8 cellular contexts compared by ENCODE assay signal in the genomic region with DNA sequence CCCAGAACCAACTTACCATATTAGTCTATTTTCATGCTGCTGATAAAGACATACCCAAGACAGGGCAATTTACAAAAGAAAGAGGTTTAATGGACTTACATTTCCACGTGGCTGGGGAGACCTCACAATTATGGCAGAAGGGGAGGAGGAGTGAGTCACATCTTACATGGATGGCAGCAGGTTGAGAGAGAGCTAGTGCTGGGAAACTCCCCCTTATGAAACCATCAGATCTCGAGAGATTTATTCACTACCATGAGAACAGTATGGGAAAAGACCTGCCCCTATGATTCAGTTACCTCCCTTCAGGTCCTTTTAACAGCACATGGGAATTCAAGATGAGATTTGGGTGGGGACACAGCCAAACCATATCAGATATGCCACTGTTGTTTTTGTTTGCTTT. TPM values are rescaled to one million over a fixed set of nuclear protein-coding genes. Genes with fewer than 3 reads are reported as not detected.
DNase-seq lines count a peak whose midpoint lies in the region; ATAC-seq and TF ChIP-seq lines count a peak whose summit lies in the region.
"Not testable (repeated sequence)": the region's sequence is repeated elsewhere in the genome, so short reads cannot be mapped to it uniquely, and the experiment has no call there.

No MANE protein-coding gene starts in this region.

- DNase-seq in ELR (ENCODE audit: low read depth) (peak; percentile 10), M059J (ENCODE audit: low read depth) (peak; percentile 9), mammary epithelial cell (peak; percentile 30), fibroblast of mammary gland (ENCODE audit: low read depth) (peak; percentile 32), mesenchymal stem cell (peak; percentile 9)
- not testable (repeated sequence) for DNase-seq in activated B cell treated with CpG ODN at 0.5 μM for 24 hours
- DNase-seq in stimulated activated CD4-positive, alpha-beta T cell treated with anti-CD3 and anti-CD28 coated beads, Interleukin-1b, Interleukin-23, amount 100 ng/mL, for 48 hours: peak; percentile 10

- H3K9me3 ChIP-seq in mammary epithelial cell (replicated peaks; ENCODE audit: insufficient read depth, low read length); mesenchymal stem cell (ENCODE audit: control insufficient read depth, low read length): not testable (repeated sequence)

- not testable (repeated sequence) for H3K4ac ChIP-seq in mesenchymal stem cell (ENCODE audit: low read depth in 1 of 2, low read length in 2 of 2)

- not testable (repeated sequence) for H3K27ac ChIP-seq in mammary epithelial cell (ENCODE audit: insufficient read depth, low read depth, low read length); mesenchymal stem cell (ENCODE audit: low read length, poor library complexity, severe bottlenecking)

- H2BK12ac ChIP-seq in mesenchymal stem cell (ENCODE audit: low read length in 2 of 2): not testable (repeated sequence)

- H2AFZ ChIP-seq in mammary epithelial cell (ENCODE audit: low read depth, low read length); mesenchymal stem cell (ENCODE audit: low read depth, low read length): not testable (repeated sequence)

- not testable (repeated sequence) for H3K4me3 ChIP-seq in mammary epithelial cell (replicated peaks in 1 of 3; ENCODE audit: insufficient read depth in 1 of 3, low read depth in 2 of 3, low read length in 3 of 3); fibroblast of mammary gland (ENCODE audit: control insufficient read depth, low read depth, low read length); mesenchymal stem cell (ENCODE audit: insufficient read depth in 1 of 2, low read depth in 1 of 2, low read length in 2 of 2)

- not testable (repeated sequence) for H4K20me1 ChIP-seq in mammary epithelial cell (ENCODE audit: insufficient read depth, low read length)

- TF ChIP-seq CTCF in activated B cell treated with CpG ODN at 0.5 μM for 24 hours (IDR thresholded peaks at IDR 0.05); mammary epithelial cell (conservative IDR thresholded peaks at IDR 0.05 in 1 of 2, IDR thresholded peaks at IDR 0.05 in 1 of 2; ENCODE audit: extremely low read depth in 1 of 2, insufficient read depth in 1 of 2, low read depth in 1 of 2, low read length in 2 of 2); fibroblast of mammary gland (conservative IDR thresholded peaks at IDR 0.05; ENCODE audit: control insufficient read depth, insufficient read depth, low read depth, low read length): not testable (repeated sequence)

- not testable (repeated sequence) for H3K27me3 ChIP-seq in mammary epithelial cell (ENCODE audit: insufficient read depth, low read length); mesenchymal stem cell (ENCODE audit: control insufficient read depth in 1 of 2, insufficient read depth in 1 of 2, low read length in 2 of 2)

- not testable (repeated sequence) for H3K4me2 ChIP-seq in mammary epithelial cell (ENCODE audit: insufficient read depth, low read depth, low read length); mesenchymal stem cell (ENCODE audit: low read length, poor library complexity, severe bottlenecking)

- H2BK5ac ChIP-seq in mesenchymal stem cell (ENCODE audit: low read depth, low read length, poor library complexity, severe bottlenecking): not testable (repeated sequence)

- H3K79me1 ChIP-seq in mesenchymal stem cell (replicated peaks; ENCODE audit: low read length, poor library complexity, severe bottlenecking): peaks cover 22% of the 10 kb centered on the region

- H3K9ac ChIP-seq in mammary epithelial cell (ENCODE audit: insufficient read depth, low read length); mesenchymal stem cell (ENCODE audit: low read length): not testable (repeated sequence)

- intact Hi-C loops in activated B cell treated with CpG ODN at 0.5 μM for 24 hours (cut with micrococcal nuclease): loop anchor here (1.0 kb wide), 1 partner anchor 15 kb away; no protein-coding TSS in a partner anchor
- intact Hi-C loops in mammary epithelial cell (cut with micrococcal nuclease): not testable (repeated sequence)

- peaks cover 11% of the 10 kb centered on the region for H3K9me3 Mint-ChIP-seq in activated B cell treated with CpG ODN at 0.5 μM for 24 hours
- not testable (repeated sequence) for H3K9me3 Mint-ChIP-seq in activated T-helper 17 cell treated with anti-CD3 and anti-CD28 coated beads, Interleukin-2, amount 50 U/mL, for 72 hours

- not testable (repeated sequence) for H4K8ac ChIP-seq in mesenchymal stem cell (ENCODE audit: low read length)

- in situ Hi-C loops in mammary epithelial cell (cut with MboI; ENCODE audit: low sequenced_read_pairs in 2 of 2): not testable (repeated sequence)

- CTCF ChIA-PET in activated B cell treated with CpG ODN at 0.5 μM for 24 hours (lab: Charles Lee); mammary epithelial cell (lab: Charles Lee; ENCODE audit: low non-redundant PET): not testable (repeated sequence)

- peaks cover 18% of the 10 kb centered on the region for H3K4me1 Mint-ChIP-seq in activated B cell treated with CpG ODN at 0.5 μM for 24 hours
- H3K4me1 Mint-ChIP-seq in activated T-helper 17 cell treated with anti-CD3 and anti-CD28 coated beads, Interleukin-2, amount 50 U/mL, for 72 hours: peaks cover 15% of the 10 kb centered on the region

- not testable (repeated sequence) for H3K14ac ChIP-seq in mesenchymal stem cell (ENCODE audit: low read length in 2 of 2)

- not testable (repeated sequence) for H3K23ac ChIP-seq in mesenchymal stem cell (ENCODE audit: low read length in 2 of 2)

- H3K4me1 ChIP-seq in mammary epithelial cell (ENCODE audit: insufficient read depth, low read length); mesenchymal stem cell (ENCODE audit: control insufficient read depth, insufficient read depth, low read depth, low read length): not testable (repeated sequence)

- WGBS in mammary epithelial cell (ENCODE audit: low coverage, missing lambda C conversion rate): 100% methylated on average over 1 of the region's 2 CpGs
- 68% methylated on average over 2 of the region's 2 CpGs for WGBS in mesenchymal stem cell

- H3K79me2 ChIP-seq in mammary epithelial cell (ENCODE audit: insufficient read depth, low read length): not testable (repeated sequence)

- H2BK120ac ChIP-seq in mesenchymal stem cell (ENCODE audit: low read depth, low read length): not testable (repeated sequence)

- POLR2A ChIA-PET in activated B cell treated with CpG ODN at 0.5 μM for 24 hours (lab: Charles Lee): interaction anchor here (0.7 kb wide), 2 partner anchors 55 to 154 kb away, joined by 3 to 11 read pairs; no protein-coding TSS in a partner anchor

- H3K36me3 ChIP-seq in mammary epithelial cell (ENCODE audit: insufficient read depth, low read length); mesenchymal stem cell (ENCODE audit: control insufficient read depth in 1 of 2, insufficient read depth in 2 of 2, low read depth in 1 of 2, low read length in 2 of 2): not testable (repeated sequence)

- dilution Hi-C loops in mammary epithelial cell (cut with HindIII; ENCODE audit: low sequenced_read_pairs): not testable (repeated sequence)

- peaks cover 27% of the 10 kb centered on the region for H3K36me3 Mint-ChIP-seq in activated B cell treated with CpG ODN at 0.5 μM for 24 hours (ENCODE audit: low read depth)
- peaks cover 10% of the 10 kb centered on the region for H3K36me3 Mint-ChIP-seq in activated T-helper 17 cell treated with anti-CD3 and anti-CD28 coated beads, Interleukin-2, amount 50 U/mL, for 72 hours (ENCODE audit: low read depth)

- H3K27me3 Mint-ChIP-seq in activated B cell treated with CpG ODN at 0.5 μM for 24 hours; activated T-helper 17 cell treated with anti-CD3 and anti-CD28 coated beads, Interleukin-2, amount 50 U/mL, for 72 hours: not testable (repeated sequence)

- H3K27ac Mint-ChIP-seq in activated B cell treated with CpG ODN at 0.5 μM for 24 hours: peak overlapping the region; percentile 30
- peak overlapping the region; percentile 9 for H3K27ac Mint-ChIP-seq in activated T-helper 17 cell treated with anti-CD3 and anti-CD28 coated beads, Interleukin-2, amount 50 U/mL, for 72 hours

- not testable (repeated sequence) for H3K18ac ChIP-seq in mesenchymal stem cell (ENCODE audit: low read depth in 1 of 2, low read length in 2 of 2)

- ATAC-seq in activated B cell treated with CpG ODN at 0.5 μM for 24 hours (ENCODE audit: low read depth): not testable (repeated sequence)
- peak; percentile 88 for ATAC-seq in activated T-helper 17 cell treated with anti-CD3 and anti-CD28 coated beads, Interleukin-2, amount 50 U/mL, for 72 hours (replicated peaks)

- H4K91ac ChIP-seq in mesenchymal stem cell (ENCODE audit: low read length): not testable (repeated sequence)

- not testable (repeated sequence) for H3K4me3 Mint-ChIP-seq in activated B cell treated with CpG ODN at 0.5 μM for 24 hours
- H3K4me3 Mint-ChIP-seq in activated T-helper 17 cell treated with anti-CD3 and anti-CD28 coated beads, Interleukin-2, amount 50 U/mL, for 72 hours: peak overlapping the region; percentile 20

- H2BK15ac ChIP-seq in mesenchymal stem cell (ENCODE audit: low read depth, poor library complexity, severe bottlenecking): not testable (repeated sequence)

- not testable (repeated sequence) for H2AK5ac ChIP-seq in mesenchymal stem cell (ENCODE audit: low read length, severe bottlenecking)

- BruUV-seq in mammary epithelial cell (replicated peaks; lab: Mats Ljungman, UMichigan): not testable (repeated sequence)

RNA-seq across cellular contexts. Expression of gene NCOA1, which starts 59.2 kb away (rescaled TPM):
- 12.3 and 13.7 TPM in 2 replicates for total RNA-seq in M059J (2014; rRNA removed; shearing (Covaris generic))
- 44.9 and 49.5 TPM in 2 replicates for total RNA-seq in activated B cell treated with CpG ODN at 0.5 μM for 24 hours
- 10 to 100 TPM; 27.5 to 29.7 TPM for total RNA-seq in activated T-helper 17 cell treated with anti-CD3 and anti-CD28 coated beads, Interleukin-2, amount 50 U/mL, for 72 hours
- 10 to 100 TPM; 10.9 to 13.2 TPM for total RNA-seq in mammary epithelial cell
- polyA plus RNA-seq in mammary epithelial cell: 4.0 TPM
- 22.8 TPM for polyA minus RNA-seq in mammary epithelial cell
- polyA plus RNA-seq in mesenchymal stem cell (2013, experiment 1 of 2): 15.8 TPM
- 15.6 TPM for polyA plus RNA-seq in mesenchymal stem cell (2013, experiment 2 of 2)
